9 cellular contexts compared by ENCODE assay signal in the genomic region with DNA sequence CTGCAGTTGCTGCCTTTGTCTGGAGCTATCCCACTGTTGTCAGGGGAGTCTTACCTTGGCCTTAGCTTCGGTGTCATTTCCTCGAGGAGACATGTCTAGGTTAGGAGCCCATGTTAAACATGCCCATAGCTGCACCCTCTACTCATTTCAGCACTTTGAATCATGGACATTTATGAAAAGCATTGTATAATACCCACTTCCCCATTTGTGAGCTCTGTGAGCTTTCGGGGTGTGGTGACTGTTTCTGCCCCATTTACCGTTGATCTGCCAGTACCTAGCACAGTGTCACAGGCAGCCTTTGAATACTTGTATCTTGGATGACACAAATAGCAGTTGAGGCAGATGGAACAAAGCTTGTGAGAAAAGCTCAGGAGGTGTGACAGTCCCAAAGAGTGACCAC. TPM values are rescaled to one million over a fixed set of nuclear protein-coding genes. Genes with fewer than 3 reads are reported as not detected.
DNase-seq lines count a peak whose midpoint lies in the region; ATAC-seq and TF ChIP-seq lines count a peak whose summit lies in the region.
"Had no signal": no experiment of that assay in that cellular context is flagged by ENCODE, and none has a peak within 500 bp of the region (broad histone marks: within the 10 kb centered on the region; RNA-seq: fewer than 3 reads in every experiment).

No MANE protein-coding gene starts in this region.

- TF ChIP-seq CTCF in spleen (IDR thresholded peaks at IDR 0.05 in 8 of 11, conservative IDR thresholded peaks at IDR 0.05 in 3 of 11) (no peak), BE2C (IDR thresholded peaks at IDR 0.05; ENCODE audit: low read depth, low read length) (no peak)

- intact Hi-C loops in activated CD4-positive, alpha-beta T cell treated with anti-CD3 and anti-CD28 coated beads for 36 hours (cut with DNase I, micrococcal nuclease), result no loop called here
- intact Hi-C loops in spleen (cut with DNase I; ENCODE audit: low total_unique reads), result no loop called here

- peaks cover 57% of the 10 kb centered on the region for H3K4me1 Mint-ChIP-seq in activated CD4-positive, alpha-beta T cell treated with anti-CD3 and anti-CD28 coated beads for 36 hours

- TF ChIP-seq POLR2A in spleen (IDR thresholded peaks at IDR 0.05), result no peak

- POLR2A ChIA-PET in activated CD4-positive, alpha-beta T cell treated with anti-CD3 and anti-CD28 coated beads for 36 hours (lab: Charles Lee), result no interaction called here

- H3K4me3 Mint-ChIP-seq in activated CD4-positive, alpha-beta T cell treated with anti-CD3 and anti-CD28 coated beads for 36 hours, result no peak overlapping the region

- H3K4me3 ChIP-seq in spleen (no peak overlapping the region), BE2C (ENCODE audit: low read depth, low read length) (no peak overlapping the region)
- H3K4me3 ChIP-seq: A549 had no signal

- peak; percentile 42 for ATAC-seq in activated CD4-positive, alpha-beta T cell treated with anti-CD3 and anti-CD28 coated beads for 36 hours
- peak; percentile 98 for ATAC-seq in HG02852 (IDR thresholded peaks at IDR 0.05; ENCODE audit: unreplicated experiment)
- ATAC-seq: A549 had no signal

- no peaks in the 10 kb centered on the region for H3K27me3 Mint-ChIP-seq in activated CD4-positive, alpha-beta T cell treated with anti-CD3 and anti-CD28 coated beads for 36 hours

- H3K36me3 Mint-ChIP-seq in activated CD4-positive, alpha-beta T cell treated with anti-CD3 and anti-CD28 coated beads for 36 hours (ENCODE audit: low read depth), result peaks cover 39% of the 10 kb centered on the region

- CTCF ChIA-PET in activated CD4-positive, alpha-beta T cell treated with anti-CD3 and anti-CD28 coated beads for 36 hours (lab: Charles Lee), result interaction anchor here (0.9 kb wide), 2 partner anchors 10 to 57 kb away, joined by 3 to 4 read pairs; no protein-coding TSS in a partner anchor

- peak overlapping the region in 5 of 8 donors; percentile 12 to 66 (median 41) for H3K27ac ChIP-seq in spleen
- H3K27ac ChIP-seq: A549 had no signal

- H3K36me3 ChIP-seq in spleen, result no peaks in the 10 kb centered on the region
- no peaks in the 10 kb centered on the region for H3K36me3 ChIP-seq in BE2C

- WGBS in spleen, 5 donors, result 35 to 55% (median 38%) methylated on average over 4 of the region's 4 CpGs

- peaks cover 14 to 99% (median 50%) of the 10 kb centered on the region in 6 donors for H3K4me1 ChIP-seq in spleen
- H3K4me1 ChIP-seq in BE2C, result no peaks in the 10 kb centered on the region

- no peaks in the 10 kb centered on the region for H3K27me3 ChIP-seq in spleen (replicated peaks in 1 of 7)
- H3K27me3 ChIP-seq in BE2C, result no peaks in the 10 kb centered on the region

- no peaks in the 10 kb centered on the region for H3K9me3 Mint-ChIP-seq in activated CD4-positive, alpha-beta T cell treated with anti-CD3 and anti-CD28 coated beads for 36 hours (ENCODE audit: low read depth)

- no peak for DNase-seq in activated CD4-positive, alpha-beta T cell treated with anti-CD3 and anti-CD28 coated beads for 36 hours
- no peak for DNase-seq in activated CD4-positive, alpha-beta T cell treated with anti-CD3 and anti-CD28 coated beads for 4 hours
- DNase-seq in NOMO-1 treated with DMSO at 0.1 percent for 48 hours (lab: John Stamatoyannopoulos, UW; ENCODE audit: unreplicated experiment), result peak; percentile 85
- peak; percentile 58 for DNase-seq in spleen
- DNase-seq in cerebellum (ENCODE audit: low spot score), result no peak
- no peak for DNase-seq in BE2C
- no peak for DNase-seq in superior temporal gyrus (ENCODE audit: extremely low spot score)

- H3K9me3 ChIP-seq in spleen, result no peaks in the 10 kb centered on the region
- no peaks in the 10 kb centered on the region for H3K9me3 ChIP-seq in BE2C
- H3K9me3 ChIP-seq: A549 had no signal

- H3K27ac Mint-ChIP-seq in activated CD4-positive, alpha-beta T cell treated with anti-CD3 and anti-CD28 coated beads for 36 hours, result no peak overlapping the region

RNA-seq across cellular contexts. Expression of a gene that starts 41.8 kb away (rescaled TPM):
- total RNA-seq in activated CD4-positive, alpha-beta T cell treated with anti-CD3 and anti-CD28 coated beads for 36 hours, result 10 to 100 TPM; 43.0 to 48.6 TPM
- total RNA-seq in spleen (10 to 100 TPM; 18.6 to 27.1 (median 22.0) TPM), cerebellum (25.3 TPM)
- polyA plus RNA-seq in spleen, result 1 to 10 TPM; 4.4 to 5.6 (median 5.3) TPM
- 32.0 TPM for polyA plus RNA-seq in BE2C (2012; ENCODE audit: insufficient read depth, insufficient read length, low read depth)

Comparison
In these comparisons a context has a peak if more than half of its experiments do, and no peak if none do; other contexts are left out.
1. DNase-seq: peak in NOMO-1 treated with DMSO at 0.1 percent for 48 hours (single experiment) and spleen (single experiment); none in activated CD4-positive, alpha-beta T cell treated with anti-CD3 and anti-CD28 coated beads for 36 hours (single experiment), activated CD4-positive, alpha-beta T cell treated with anti-CD3 and anti-CD28 coated beads for 4 hours (0 of 2), cerebellum (single experiment), BE2C (single experiment) and superior temporal gyrus (single experiment).